ENCODE assay signal across 10 cellular contexts in the genomic region with DNA sequence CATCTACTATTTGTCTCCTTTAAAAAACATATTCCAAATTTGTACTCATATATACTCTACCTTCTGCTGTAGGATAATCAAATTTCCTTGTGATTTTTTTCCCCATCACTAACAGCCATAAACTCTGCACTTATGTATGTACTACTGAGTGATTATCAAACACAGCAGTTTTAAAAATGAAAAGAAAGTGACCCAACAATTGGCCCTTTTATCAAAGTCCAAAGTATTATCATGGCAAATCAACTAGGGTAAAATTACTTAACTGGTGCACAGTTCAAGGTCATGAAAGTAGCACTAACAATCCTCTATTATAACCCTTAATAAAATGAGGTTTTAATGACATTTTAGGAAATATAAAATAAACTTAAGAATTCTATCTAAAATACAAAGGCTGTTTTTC. TPM values are rescaled to one million over a fixed set of nuclear protein-coding genes. Genes with fewer than 3 reads are reported as not detected.
"Had no signal": no experiment of that assay in that cellular context is flagged by ENCODE, and none has a peak within 500 bp of the region (broad histone marks: within the 10 kb centered on the region; RNA-seq: fewer than 3 reads in every experiment).

No MANE protein-coding gene starts in this region.

- ATAC-seq: HCT116, K562 had no signal

- H3K27ac ChIP-seq: GM23248 had no signal

- DNase-seq: GM23248, GOT3, H7, HFFc6 had no signal

- FAIRE-seq: HTR-8/SVneo, K562 had no signal

- H3K9me3 ChIP-seq: HAP-1 had no signal

- H3K36me3 ChIP-seq: HAP-1 had no signal

- H3K9ac ChIP-seq: GM23248 had no signal

- H3K4me3 ChIP-seq: GM23248, HAP-1, K562 had no signal

- H3K4me1 ChIP-seq: HAP-1 had no signal

RNA-seq across cellular contexts. Expression of a gene that starts 11.6 kb away (rescaled TPM):
- total RNA-seq: GM23248, H4, H7, HFFc6, HT-29, K562 had no signal
- polyA plus RNA-seq: GM23248, K562 had no signal
